Comparison of ENCODE assay signal across 24 cellular contexts in genomic region chr6:137214931-137215330, GRCh38. TPM values are rescaled to one million over a fixed set of nuclear protein-coding genes. Genes with fewer than 3 reads are reported as not detected.
DNase-seq lines count a peak whose midpoint lies in the region; ATAC-seq, FAIRE-seq and TF ChIP-seq lines count a peak whose summit lies in the region.
"Had no signal": no experiment of that assay in that cellular context is flagged by ENCODE, and none has a peak within 500 bp of the region (broad histone marks: within the 10 kb centered on the region; RNA-seq: fewer than 3 reads in every experiment).

No MANE protein-coding gene starts in this region.

- H3K4me1 ChIP-seq in A549 (peaks cover 58% of the 10 kb centered on the region), osteoblast (ENCODE audit: insufficient read depth, low read length) (peaks cover 43% of the 10 kb centered on the region)

- H3K4me3 Mint-ChIP-seq in HFFc6, result no peak overlapping the region
- H3K4me3 Mint-ChIP-seq: GM23338 had no signal

- no peaks in the 10 kb centered on the region for H3K9me3 Mint-ChIP-seq in HFFc6
- H3K9me3 Mint-ChIP-seq: CD4-positive, alpha-beta memory T cell had no signal

- TF ChIP-seq POLR2A in A549 (IDR thresholded peaks at IDR 0.05; ENCODE audit: low read length), result no peak

- intact Hi-C loops in dorsolateral prefrontal cortex (cut with DNase I), result loop anchor here in 1 of 2 donors (5.0 kb wide), 2 partner anchors 123 to 393 kb away; partner anchors contain the start of gene PEX7

- H3K27ac Mint-ChIP-seq in HFFc6, result peak overlapping the region; percentile 32; the same call in 1 of the 2 replicates
- H3K27ac Mint-ChIP-seq: GM23338 had no signal

- no peak for DNase-seq in A549 (ENCODE audit: low read depth in 1 of 2, low spot score in 1 of 2)
- no peak for DNase-seq in HFFc6
- no peak for DNase-seq in dorsolateral prefrontal cortex
- peak; percentile 19 for DNase-seq in osteoblast (ENCODE audit: insufficient read length, low spot score, missing footprints)
- DNase-seq in ureter (ENCODE audit: low spot score), result no peak
- DNase-seq in NCI-H1930 (lab: John Stamatoyannopoulos, UW), result no peak
- DNase-seq: activated CD4-positive, alpha-beta T cell treated with anti-CD3 and anti-CD28 coated beads, Interleukin-2, amount 50 U/mL, for 48 hours; activated effector memory CD4-positive, alpha-beta T cell treated with anti-CD3 and anti-CD28 coated beads, Interleukin-2, amount 50 U/mL, for 16 hours; caudate nucleus; CD4-positive, alpha-beta memory T cell; NCI-H1048; NCI-H2081; NCI-H446 treated with DMSO at 0.1 percent for 48 hours; SK-N-SH; testis had no signal

- POLR2A ChIA-PET in A549 (lab: Yijun Ruan, JAX), result no interaction called here

- H3K27me3 Mint-ChIP-seq in HFFc6 (ENCODE audit: insufficient read depth), result no peaks in the 10 kb centered on the region; the same call in none of the 2 replicates

- ATAC-seq in A549, result no peak
- ATAC-seq in GM18511 (IDR thresholded peaks at IDR 0.05; ENCODE audit: unreplicated experiment), result no peak
- no peak for ATAC-seq in GM18858 (IDR thresholded peaks at IDR 0.05; ENCODE audit: unreplicated experiment)
- ATAC-seq: esophagus mucosa, GM23338 had no signal

- H2AFZ ChIP-seq in osteoblast (ENCODE audit: low read length), result no peak overlapping the region
- H2AFZ ChIP-seq: GM23338 had no signal

- peaks cover 17% of the 10 kb centered on the region for H3K36me3 Mint-ChIP-seq in HFFc6 (ENCODE audit: low read depth)

- CTCF ChIA-PET in A549 (lab: Yijun Ruan, JAX), result no interaction called here

- TF ChIP-seq CTCF in A549 (IDR thresholded peaks at IDR 0.05) (no peak), HFFc6 (IDR thresholded peaks at IDR 0.05) (no peak), dorsolateral prefrontal cortex (IDR thresholded peaks at IDR 0.05 in 54 of 56, conservative IDR thresholded peaks at IDR 0.05 in 2 of 56; ENCODE audit: low read depth in 1 of 56, partially characterized antibody in 56 of 56) (no peak), osteoblast (IDR thresholded peaks at IDR 0.05; ENCODE audit: extremely low read depth, low read depth, low read length) (no peak)

- 89% methylated on average over 3 of the region's 3 CpGs for WGBS in A549 (ENCODE audit: missing lambda C conversion rate)

- no peak for TF ChIP-seq RAD21 in A549 (conservative IDR thresholded peaks at IDR 0.05 in 1 of 2, IDR thresholded peaks at IDR 0.05 in 1 of 2)

- H3K4me1 Mint-ChIP-seq in HFFc6 (ENCODE audit: low read depth), result peaks cover 64% of the 10 kb centered on the region

- H3K79me2 ChIP-seq in osteoblast (ENCODE audit: insufficient read depth, low read length), result peaks cover 92% of the 10 kb centered on the region

- H3K36me3 ChIP-seq in osteoblast (ENCODE audit: insufficient read depth, low read length), result no peaks in the 10 kb centered on the region

- H3K27me3 ChIP-seq in dorsolateral prefrontal cortex, result no peaks in the 10 kb centered on the region
- H3K27me3 ChIP-seq in osteoblast (ENCODE audit: insufficient read depth, low read length), result no peaks in the 10 kb centered on the region
- H3K27me3 ChIP-seq: testis had no signal

- no peak for TF ChIP-seq EP300 in A549 (IDR thresholded peaks at IDR 0.05)

- H3K9me3 ChIP-seq in A549 (no peaks in the 10 kb centered on the region), osteoblast (ENCODE audit: low read depth, low read length) (no peaks in the 10 kb centered on the region)
- H3K9me3 ChIP-seq: SK-N-SH, testis had no signal

- FAIRE-seq in A549 (lab: Jason Lieb, UNC), result no peak

- no peak overlapping the region for H3K27ac ChIP-seq in A549
- H3K27ac ChIP-seq in dorsolateral prefrontal cortex, result peak overlapping the region in 24 of 59 donors; percentile 5 to 98 (median 26)
- H3K27ac ChIP-seq in osteoblast (ENCODE audit: low read depth, low read length), result peak overlapping the region; percentile 48
- H3K27ac ChIP-seq: KMS-11 had no signal

- peak overlapping the region; percentile 4; the same call in 1 of the 3 replicates for H3K4me2 ChIP-seq in A549
- no peak overlapping the region for H3K4me2 ChIP-seq in osteoblast (ENCODE audit: insufficient read depth, low read length)
- H3K4me2 ChIP-seq: GM23338, KMS-11, SK-N-SH had no signal

- H3K4me3 ChIP-seq in A549 (no peak overlapping the region), dorsolateral prefrontal cortex (peak overlapping the region in 41 of 59 donors; percentile 2 to 99 (median 90)), osteoblast (ENCODE audit: insufficient read depth, low read length) (no peak overlapping the region)
- H3K4me3 ChIP-seq: GM23338, testis had no signal

- peaks cover 70% of the 10 kb centered on the region for H4K20me1 ChIP-seq in osteoblast (ENCODE audit: insufficient read depth, low read length)

TF ChIP-seq in A549, 52 proteins besides CTCF, POLR2A, EP300 and RAD21:
- TF ChIP-seq ZNF302 (CRISPR knock-in tag; IDR thresholded peaks at IDR 0.05) (no peak), GATA3 (IDR thresholded peaks at IDR 0.05; ENCODE audit: borderline replicate concordance) (no peak), KDM5A (IDR thresholded peaks at IDR 0.05) (no peak), NFE2L2 (conservative IDR thresholded peaks at IDR 0.05; ENCODE audit: low read length) (no peak), POLR2AphosphoS2 (conservative IDR thresholded peaks at IDR 0.05; ENCODE audit: low read length) (no peak), RARB (CRISPR knock-in tag; IDR thresholded peaks at IDR 0.05) (no peak), NR3C1 (IDR thresholded peaks at IDR 0.05) (no peak)

RNA-seq across cellular contexts. Expression of gene IFNGR1, which starts 4.3 kb away (rescaled TPM):
- 48.7 and 54.9 TPM in 2 replicates for polyA plus RNA-seq in A549 (2011; rRNA removed)
- polyA plus RNA-seq in A549 (2012; cell fraction: cytosol; rRNA removed), result 8.9 and 10.3 TPM in 2 replicates
- polyA plus RNA-seq in A549 (2012; cell fraction: nucleus; rRNA removed), result 7.4 and 9.9 TPM in 2 replicates
- 29.8 to 33.2 TPM (median 31.2 TPM) in 3 replicates for polyA plus RNA-seq in A549 (2017; fragmentation: RNase III; extraction: RNeasy Plus Mini Kit Qiagen cat#74134 plus additional on column Dnase treatment)
- 24.3 and 33.7 TPM in 2 replicates for polyA minus RNA-seq in A549 (2011; rRNA and poly(A)+ RNA removed)
- total RNA-seq in HFFc6 (2021; fragmentation: NEBNext Ultra II Directional; extraction: Animal tissue kit (Norgen Biotek cat#: 25700)), result 10 to 100 TPM; 24.1 to 29.0 (median 26.1) TPM
- 10 to 100 TPM; 27.5 to 68.4 (median 46.0) TPM for total RNA-seq in dorsolateral prefrontal cortex
- 62.6 and 68.1 TPM in 2 replicates for total RNA-seq in osteoblast
- 81.2 TPM for total RNA-seq in ureter

RNA-seq across cellular contexts. Expression of gene IL22RA2, which starts 41.5 kb away (rescaled TPM):
- polyA plus RNA-seq in A549 (2011; rRNA removed) (not detected in 2 replicates), A549 (2017; fragmentation: RNase III; extraction: RNeasy Plus Mini Kit Qiagen cat#74134 plus additional on column Dnase treatment) (not detected in 3 replicates)
- not detected in 2 replicates for polyA plus RNA-seq in A549 (2012; cell fraction: cytosol; rRNA removed)
- not detected in 2 replicates for polyA plus RNA-seq in A549 (2012; cell fraction: nucleus; rRNA removed)
- not detected in 2 replicates for polyA minus RNA-seq in A549 (2011; rRNA and poly(A)+ RNA removed)
- total RNA-seq in HFFc6 (2021; fragmentation: NEBNext Ultra II Directional; extraction: Animal tissue kit (Norgen Biotek cat#: 25700)), result not detected
- total RNA-seq in dorsolateral prefrontal cortex (not detected), osteoblast (not detected in 2 replicates), ureter (not detected)
- total RNA-seq: CD4-positive, alpha-beta memory T cell; esophagus mucosa; GM23338; renal cortical epithelial cell; RPMI7951; testis had no signal
- polyA plus RNA-seq: adipose tissue; CD4-positive, alpha-beta memory T cell; GM23338; liver; SK-N-SH had no signal

Comparison
In these comparisons a context has a peak if more than half of its experiments do, and no peak if none do; other contexts are left out.
1. H3K4me3 ChIP-seq: peak in dorsolateral prefrontal cortex (41 of 59); none in A549 (single experiment) and osteoblast (single experiment).